ENCODE assay signal across 26 cellular contexts in genomic region chr9:122477346-122477745, GRCh38. TPM values are rescaled to one million over a fixed set of nuclear protein-coding genes. Genes with fewer than 3 reads are reported as not detected.
A peak's percentile ranks its signal among the peaks of the same experiment; 100 is the strongest.
DNase-seq lines count a peak whose midpoint lies in the region; ATAC-seq, FAIRE-seq and TF ChIP-seq lines count a peak whose summit lies in the region.
"Had no signal": no experiment of that assay in that cellular context is flagged by ENCODE, and none has a peak within 500 bp of the region (broad histone marks: within the 10 kb centered on the region; RNA-seq: fewer than 3 reads in every experiment).

No MANE protein-coding gene starts in this region.

- peaks cover 17% of the 10 kb centered on the region for H3K27me3 Mint-ChIP-seq in activated T-cell treated with anti-CD3 and anti-CD28 coated beads, Interleukin-2, amount 50 U/mL, for 4 hours (ENCODE audit: low read depth)

- H3K9ac ChIP-seq in MM.1S (ENCODE audit: low read length) (no peak overlapping the region), K562 (ENCODE audit: insufficient read depth in 1 of 2, low read depth in 2 of 2, low read length in 2 of 2) (no peak overlapping the region)
- H3K9ac ChIP-seq: BLaER1, KMS-11 had no signal

- peak; percentile 40 to 62 for ATAC-seq in activated T-cell treated with anti-CD3 and anti-CD28 coated beads, Interleukin-2, amount 50 U/mL, for 4 hours
- no peak for ATAC-seq in A549
- no peak for ATAC-seq in K562
- no peak for ATAC-seq in GM21367 (IDR thresholded peaks at IDR 0.05; ENCODE audit: unreplicated experiment)
- ATAC-seq in GM19452 (IDR thresholded peaks at IDR 0.05; ENCODE audit: unreplicated experiment): no peak
- ATAC-seq: GM23338 had no signal

- no peaks in the 10 kb centered on the region for H3K9me1 ChIP-seq in K562 (ENCODE audit: control insufficient read depth, insufficient read depth, low read length)

- H3F3A ChIP-seq in MM.1S (ENCODE audit: insufficient read depth, low read length): no peaks in the 10 kb centered on the region

- no peak for TF ChIP-seq POLR2A in A549 (IDR thresholded peaks at IDR 0.05; ENCODE audit: low read length)
- no peak for TF ChIP-seq POLR2A in K562 (conservative IDR thresholded peaks at IDR 0.05)

- 80% methylated on average over 3 of the region's 3 CpGs for WGBS in A549 (ENCODE audit: missing lambda C conversion rate)
- 0% methylated on average over 3 of the region's 3 CpGs for WGBS in K562 (ENCODE audit: insufficient coverage, low coverage, missing lambda C conversion rate)

- H3K4me2 ChIP-seq in A549 (no peak overlapping the region), MM.1S (ENCODE audit: low read depth, low read length) (no peak overlapping the region), K562 (ENCODE audit: insufficient read depth, low read length) (no peak overlapping the region)
- H3K4me2 ChIP-seq: BLaER1, GM23338, KMS-11 had no signal

- no peak for FAIRE-seq in A549 (lab: Jason Lieb, UNC)
- no peak for FAIRE-seq in K562 (lab: Jason Lieb, UNC)
- FAIRE-seq: GM12891 had no signal

- TF ChIP-seq EP300 in A549 (IDR thresholded peaks at IDR 0.05) (no peak), K562 (IDR thresholded peaks at IDR 0.05; ENCODE audit: low read length) (no peak)

- intact Hi-C loops in K562 (cut with micrococcal nuclease): no loop called here

- TF ChIP-seq CTCF in A549 (IDR thresholded peaks at IDR 0.05) (no peak), MM.1S (IDR thresholded peaks at IDR 0.05; ENCODE audit: low read length) (no peak), K562 (IDR thresholded peaks at IDR 0.05 in 2 of 3, conservative IDR thresholded peaks at IDR 0.05 in 1 of 3; ENCODE audit: insufficient read depth in 2 of 3, low read depth in 1 of 3, low read length in 3 of 3) (no peak)

- DNase-seq in activated T-cell treated with anti-CD3 and anti-CD28 coated beads, Interleukin-2, amount 50 U/mL, for 4 hours: no peak
- no peak for DNase-seq in activated T-cell treated with anti-CD3 and anti-CD28 coated beads, Interleukin-2, amount 50 U/mL, for 48 hours
- DNase-seq in A549 (ENCODE audit: low read depth in 1 of 2, low spot score in 1 of 2) (no peak), MM.1S (peak; percentile 29), K562 (ENCODE audit: extremely low read depth in 1 of 4, low spot score in 3 of 4) (peak in 1 of 4 experiments; percentile 11)
- DNase-seq: ACHN; CD4-positive, alpha-beta T cell; COR-L47; DND-41; NCI-H1105; NCI-H2029 treated with DMSO at 0.1 percent for 48 hours; NCI-H226; NCI-H510A treated with DMSO at 0.1 percent for 48 hours; NCI-H748 treated with DMSO at 0.1 percent for 48 hours; NK-92 treated with Interleukin-12 subunit alpha and Interleukin-12 subunit beta, amount 100 ng/mL, for 24 hours; Peyer's patch; SJCRH30 had no signal

- POLR2A ChIA-PET in A549 (lab: Yijun Ruan, JAX): no interaction called here
- POLR2A ChIA-PET in K562 (lab: Yijun Ruan, JAX): interaction anchor here (0.8 kb wide), 1 partner anchor 9 kb away, joined by 3 read pairs; no protein-coding TSS in a partner anchor

- H3K4me1 Mint-ChIP-seq in activated T-cell treated with anti-CD3 and anti-CD28 coated beads, Interleukin-2, amount 50 U/mL, for 4 hours (ENCODE audit: low read depth): no peaks in the 10 kb centered on the region
- H3K4me1 Mint-ChIP-seq: GM23338 had no signal

- H3K4me3 Mint-ChIP-seq in activated T-cell treated with anti-CD3 and anti-CD28 coated beads, Interleukin-2, amount 50 U/mL, for 4 hours: no peak overlapping the region
- H3K4me3 Mint-ChIP-seq: CD4-positive, alpha-beta T cell; GM23338 had no signal

- no peaks in the 10 kb centered on the region for H3K36me3 Mint-ChIP-seq in activated T-cell treated with anti-CD3 and anti-CD28 coated beads, Interleukin-2, amount 50 U/mL, for 4 hours (ENCODE audit: insufficient read depth)

- H3K9me2 ChIP-seq in MM.1S (replicated peaks; ENCODE audit: insufficient read depth, low read length): no peaks in the 10 kb centered on the region

- no TSS peak for BruUV-seq in K562 (replicated peaks; lab: Mats Ljungman, UMichigan)

- H3K27ac ChIP-seq in A549: no peak overlapping the region
- H3K27ac ChIP-seq in MM.1S (ENCODE audit: low read length): no peak overlapping the region
- no peak overlapping the region for H3K27ac ChIP-seq in K562 (ENCODE audit: extremely low read depth, low read depth, low read length)
- H3K27ac ChIP-seq: BLaER1, HL-60, KMS-11, Peyer's patch, SJCRH30 had no signal

- CTCF ChIA-PET in A549 (lab: Yijun Ruan, JAX) (interaction anchor here (1.1 kb wide), 1 partner anchor 12 kb away, joined by 5 read pairs; no protein-coding TSS in a partner anchor), K562 (lab: Yijun Ruan, JAX; ENCODE audit: low intra/inter-chr PET ratio) (no interaction called here)

- TF ChIP-seq RAD21 in A549 (conservative IDR thresholded peaks at IDR 0.05 in 1 of 2, IDR thresholded peaks at IDR 0.05 in 1 of 2): no peak
- no peak for TF ChIP-seq RAD21 in K562 (CRISPR knock-in tag; conservative IDR thresholded peaks at IDR 0.05 in 1 of 2, IDR thresholded peaks at IDR 0.05 in 1 of 2)

- H2AFZ ChIP-seq in MM.1S (ENCODE audit: low read length) (no peak overlapping the region), K562 (ENCODE audit: low read depth, low read length) (no peak overlapping the region)
- H2AFZ ChIP-seq: GM23338 had no signal

- no peaks in the 10 kb centered on the region for H3K9me3 Mint-ChIP-seq in activated T-cell treated with anti-CD3 and anti-CD28 coated beads, Interleukin-2, amount 50 U/mL, for 4 hours
- H3K9me3 Mint-ChIP-seq: CD4-positive, alpha-beta T cell had no signal

- H3K79me2 ChIP-seq in MM.1S (ENCODE audit: low read length) (no peaks in the 10 kb centered on the region), K562 (ENCODE audit: control insufficient read depth, insufficient read depth, low read length) (no peaks in the 10 kb centered on the region)

- H4K20me1 ChIP-seq in MM.1S (ENCODE audit: insufficient read depth, low read length): no peaks in the 10 kb centered on the region
- no peaks in the 10 kb centered on the region for H4K20me1 ChIP-seq in K562 (replicated peaks; ENCODE audit: control insufficient read depth, insufficient read depth, low read length)
- H4K20me1 ChIP-seq: BLaER1 had no signal

- in situ Hi-C loops in K562 (cut with MboI): no loop called here

- H3K9me3 ChIP-seq in A549 (no peaks in the 10 kb centered on the region), MM.1S (replicated peaks; ENCODE audit: insufficient read depth, low read length) (no peaks in the 10 kb centered on the region), K562 (replicated peaks; ENCODE audit: control insufficient read depth, insufficient read depth, low read depth, low read length) (no peaks in the 10 kb centered on the region)
- H3K9me3 ChIP-seq: BLaER1, HAP-1, Peyer's patch, SJCRH30 had no signal

- H3K27me3 ChIP-seq in MM.1S (replicated peaks; ENCODE audit: insufficient read depth, low read length) (no peaks in the 10 kb centered on the region), K562 (ENCODE audit: control insufficient read depth in 2 of 2, insufficient read depth in 2 of 2, low read length in 2 of 2) (peaks cover 3 to 16% of the 10 kb centered on the region in 2 experiments; a peak in 3 of 5 replicates)
- H3K27me3 ChIP-seq: BLaER1, Peyer's patch had no signal

- H3K36me3 ChIP-seq in MM.1S (replicated peaks; ENCODE audit: insufficient read depth, low read length) (no peaks in the 10 kb centered on the region), K562 (ENCODE audit: control insufficient read depth, insufficient read depth, low read length) (no peaks in the 10 kb centered on the region)
- H3K36me3 ChIP-seq: BLaER1, HAP-1, Peyer's patch, SJCRH30 had no signal

- no peak overlapping the region for H3K4me3 ChIP-seq in A549
- H3K4me3 ChIP-seq in MM.1S (ENCODE audit: low read length): no peak overlapping the region
- H3K4me3 ChIP-seq in K562: no peak overlapping the region
- H3K4me3 ChIP-seq: BLaER1, GM23338, HAP-1, Peyer's patch, SJCRH30 had no signal

- H3K4me1 ChIP-seq in A549 (no peaks in the 10 kb centered on the region), MM.1S (ENCODE audit: low read length) (no peaks in the 10 kb centered on the region), K562 (replicated peaks in 1 of 2; ENCODE audit: control insufficient read depth in 2 of 2, insufficient read depth in 2 of 2, low read length in 2 of 2) (peaks cover 0 to 4% of the 10 kb centered on the region in 2 experiments; a peak in 2 of 5 replicates)
- H3K4me1 ChIP-seq: BLaER1, HAP-1, Peyer's patch, SJCRH30 had no signal

RNA-seq across cellular contexts. Expression of gene OR1J1, which starts 0.4 kb away (rescaled TPM):
- total RNA-seq in activated T-cell treated with anti-CD3 and anti-CD28 coated beads, Interleukin-2, amount 50 U/mL, for 4 hours: not detected
- polyA plus RNA-seq in A549 (2011; rRNA removed): not detected in 2 replicates
- polyA plus RNA-seq in A549 (2012; cell fraction: cytosol; rRNA removed): not detected in 2 replicates
- not detected in 2 replicates for polyA plus RNA-seq in A549 (2012; cell fraction: nucleus; rRNA removed)
- polyA plus RNA-seq in A549 (2017; fragmentation: RNase III; extraction: RNeasy Plus Mini Kit Qiagen cat#74134 plus additional on column Dnase treatment): not detected in 3 replicates
- polyA minus RNA-seq in A549 (2011; rRNA and poly(A)+ RNA removed): not detected in 2 replicates
- total RNA-seq in K562 (2011; cell fraction: chromatin; rRNA removed; ENCODE audit: low replicate concordance): not detected in 2 replicates
- total RNA-seq in K562 (2011; cell fraction: nucleolus; rRNA removed): not detected in 2 replicates
- total RNA-seq in K562 (2011; cell fraction: nucleoplasm; rRNA removed): not detected in 2 replicates
- total RNA-seq in K562 (2014; rRNA removed): not detected in 2 replicates
- total RNA-seq in K562 (2014; rRNA removed; fragmentation: Illumina TruSeq; extraction: Trizol): not detected in 2 replicates
- not detected in 2 replicates for total RNA-seq in K562 (2015; rRNA removed; fragmentation: Illumina TruSeq; extraction: Trizol)
- not detected in 2 replicates for total RNA-seq in K562 (2021)
- not detected in 2 replicates for polyA plus RNA-seq in K562 (2011; rRNA removed)
- polyA plus RNA-seq in K562 (2011; cell fraction: cytosol; rRNA removed): not detected in 2 replicates
- polyA plus RNA-seq in K562 (2011; cell fraction: nucleus; rRNA removed): not detected in 2 replicates
- 0.10 TPM in 1 of 2 replicates, not detected in the other for polyA plus RNA-seq in K562 (2012)
- polyA plus RNA-seq in K562 (2014; fragmentation: Illumina TruSeq; extraction: Trizol): not detected in 2 replicates
- not detected for polyA plus RNA-seq in K562 (2014; fragmentation: Nextera tagmentation; extraction: Ambion mirVana)
- not detected in 2 replicates for polyA plus RNA-seq in K562 (2014; rRNA removed)
- not detected in 2 replicates for polyA minus RNA-seq in K562 (2011; rRNA and poly(A)+ RNA removed)
- polyA minus RNA-seq in K562 (2011; cell fraction: cytosol; rRNA and poly(A)+ RNA removed): not detected in 2 replicates
- polyA minus RNA-seq in K562 (2011; cell fraction: nucleus; rRNA and poly(A)+ RNA removed): not detected in 2 replicates
- total RNA-seq: CD4-positive, alpha-beta T cell; GM23338; HT-29; Peyer's patch; SJCRH30 had no signal
- polyA plus RNA-seq: GM23338 had no signal

RNA-seq across cellular contexts. Expression of gene OR1J2, which starts 33.3 kb away (rescaled TPM):
- total RNA-seq in activated T-cell treated with anti-CD3 and anti-CD28 coated beads, Interleukin-2, amount 50 U/mL, for 4 hours: not detected
- 0.17 and 0.21 TPM in 2 replicates for polyA plus RNA-seq in A549 (2011; rRNA removed)
- not detected in 2 replicates for polyA plus RNA-seq in A549 (2012; cell fraction: cytosol; rRNA removed)
- 0.11 and 0.17 TPM in 2 replicates for polyA plus RNA-seq in A549 (2012; cell fraction: nucleus; rRNA removed)
- polyA plus RNA-seq in A549 (2017; fragmentation: RNase III; extraction: RNeasy Plus Mini Kit Qiagen cat#74134 plus additional on column Dnase treatment): 0.09 to 0.21 TPM in 2 of 3 replicates, not detected in the other
- 2.9 TPM in 2 replicates for polyA minus RNA-seq in A549 (2011; rRNA and poly(A)+ RNA removed)
- total RNA-seq in K562 (2011; cell fraction: chromatin; rRNA removed; ENCODE audit: low replicate concordance): not detected in 2 replicates
- total RNA-seq in K562 (2011; cell fraction: nucleolus; rRNA removed): not detected in 2 replicates
- total RNA-seq in K562 (2011; cell fraction: nucleoplasm; rRNA removed): not detected in 2 replicates
- total RNA-seq in K562 (2014; rRNA removed): not detected in 2 replicates
- total RNA-seq in K562 (2014; rRNA removed; fragmentation: Illumina TruSeq; extraction: Trizol): not detected in 2 replicates
- not detected in 2 replicates for total RNA-seq in K562 (2015; rRNA removed; fragmentation: Illumina TruSeq; extraction: Trizol)
- total RNA-seq in K562 (2021): not detected in 2 replicates
- polyA plus RNA-seq in K562 (2011; rRNA removed): not detected in 2 replicates
- polyA plus RNA-seq in K562 (2011; cell fraction: cytosol; rRNA removed): not detected in 2 replicates
- not detected in 2 replicates for polyA plus RNA-seq in K562 (2011; cell fraction: nucleus; rRNA removed)
- not detected in 2 replicates for polyA plus RNA-seq in K562 (2012)
- not detected in 2 replicates for polyA plus RNA-seq in K562 (2014; fragmentation: Illumina TruSeq; extraction: Trizol)
- not detected for polyA plus RNA-seq in K562 (2014; fragmentation: Nextera tagmentation; extraction: Ambion mirVana)
- polyA plus RNA-seq in K562 (2014; rRNA removed): not detected in 2 replicates
- not detected in 2 replicates for polyA minus RNA-seq in K562 (2011; rRNA and poly(A)+ RNA removed)
- polyA minus RNA-seq in K562 (2011; cell fraction: cytosol; rRNA and poly(A)+ RNA removed): not detected in 2 replicates
- not detected in 2 replicates for polyA minus RNA-seq in K562 (2011; cell fraction: nucleus; rRNA and poly(A)+ RNA removed)
- total RNA-seq: CD4-positive, alpha-beta T cell; GM23338; HT-29; Peyer's patch; SJCRH30 had no signal
- polyA plus RNA-seq: GM23338 had no signal

RNA-seq across cellular contexts. Expression of gene OR1J4, which starts 41.6 kb away (rescaled TPM):
- not detected for total RNA-seq in activated T-cell treated with anti-CD3 and anti-CD28 coated beads, Interleukin-2, amount 50 U/mL, for 4 hours
- 0.23 and 0.30 TPM in 2 replicates for polyA plus RNA-seq in A549 (2011; rRNA removed)
- 0.08 TPM in 2 replicates for polyA plus RNA-seq in A549 (2012; cell fraction: cytosol; rRNA removed)
- polyA plus RNA-seq in A549 (2012; cell fraction: nucleus; rRNA removed): 0.17 and 0.36 TPM in 2 replicates
- 0.17 TPM in 1 of 3 replicates, not detected in the others for polyA plus RNA-seq in A549 (2017; fragmentation: RNase III; extraction: RNeasy Plus Mini Kit Qiagen cat#74134 plus additional on column Dnase treatment)
- 1.3 and 2.4 TPM in 2 replicates for polyA minus RNA-seq in A549 (2011; rRNA and poly(A)+ RNA removed)
- not detected in 2 replicates for total RNA-seq in K562 (2011; cell fraction: chromatin; rRNA removed; ENCODE audit: low replicate concordance)
- total RNA-seq in K562 (2011; cell fraction: nucleolus; rRNA removed): not detected in 2 replicates
- total RNA-seq in K562 (2011; cell fraction: nucleoplasm; rRNA removed): not detected in 2 replicates
- total RNA-seq in K562 (2014; rRNA removed): not detected in 2 replicates
- not detected in 2 replicates for total RNA-seq in K562 (2014; rRNA removed; fragmentation: Illumina TruSeq; extraction: Trizol)
- total RNA-seq in K562 (2015; rRNA removed; fragmentation: Illumina TruSeq; extraction: Trizol): not detected in 2 replicates
- total RNA-seq in K562 (2021): not detected in 2 replicates
- not detected in 2 replicates for polyA plus RNA-seq in K562 (2011; rRNA removed)
- polyA plus RNA-seq in K562 (2011; cell fraction: cytosol; rRNA removed): not detected in 2 replicates
- polyA plus RNA-seq in K562 (2011; cell fraction: nucleus; rRNA removed): not detected in 2 replicates
- polyA plus RNA-seq in K562 (2012): not detected in 2 replicates
- polyA plus RNA-seq in K562 (2014; fragmentation: Illumina TruSeq; extraction: Trizol): not detected in 2 replicates
- not detected for polyA plus RNA-seq in K562 (2014; fragmentation: Nextera tagmentation; extraction: Ambion mirVana)
- polyA plus RNA-seq in K562 (2014; rRNA removed): not detected in 2 replicates
- 0.36 TPM in 1 of 2 replicates, not detected in the other for polyA minus RNA-seq in K562 (2011; rRNA and poly(A)+ RNA removed)
- polyA minus RNA-seq in K562 (2011; cell fraction: cytosol; rRNA and poly(A)+ RNA removed): not detected in 2 replicates
- polyA minus RNA-seq in K562 (2011; cell fraction: nucleus; rRNA and poly(A)+ RNA removed): not detected in 2 replicates
- total RNA-seq: CD4-positive, alpha-beta T cell; GM23338; HT-29; Peyer's patch; SJCRH30 had no signal
- polyA plus RNA-seq: GM23338 had no signal

RNA-seq across cellular contexts. Expression of gene OR1N1, which starts 49.7 kb away (rescaled TPM):
- total RNA-seq in activated T-cell treated with anti-CD3 and anti-CD28 coated beads, Interleukin-2, amount 50 U/mL, for 4 hours: not detected
- not detected in 2 replicates for polyA plus RNA-seq in A549 (2011; rRNA removed)
- not detected in 2 replicates for polyA plus RNA-seq in A549 (2012; cell fraction: cytosol; rRNA removed)
- not detected in 2 replicates for polyA plus RNA-seq in A549 (2012; cell fraction: nucleus; rRNA removed)
- polyA plus RNA-seq in A549 (2017; fragmentation: RNase III; extraction: RNeasy Plus Mini Kit Qiagen cat#74134 plus additional on column Dnase treatment): not detected in 3 replicates
- polyA minus RNA-seq in A549 (2011; rRNA and poly(A)+ RNA removed): not detected in 2 replicates
- total RNA-seq in K562 (2011; cell fraction: chromatin; rRNA removed; ENCODE audit: low replicate concordance): not detected in 2 replicates
- total RNA-seq in K562 (2011; cell fraction: nucleolus; rRNA removed): not detected in 2 replicates
- not detected in 2 replicates for total RNA-seq in K562 (2011; cell fraction: nucleoplasm; rRNA removed)
- not detected in 2 replicates for total RNA-seq in K562 (2014; rRNA removed)
- total RNA-seq in K562 (2014; rRNA removed; fragmentation: Illumina TruSeq; extraction: Trizol): not detected in 2 replicates
- total RNA-seq in K562 (2015; rRNA removed; fragmentation: Illumina TruSeq; extraction: Trizol): not detected in 2 replicates
- not detected in 2 replicates for total RNA-seq in K562 (2021)
- not detected in 2 replicates for polyA plus RNA-seq in K562 (2011; rRNA removed)
- not detected in 2 replicates for polyA plus RNA-seq in K562 (2011; cell fraction: cytosol; rRNA removed)
- not detected in 2 replicates for polyA plus RNA-seq in K562 (2011; cell fraction: nucleus; rRNA removed)
- not detected in 2 replicates for polyA plus RNA-seq in K562 (2012)
- polyA plus RNA-seq in K562 (2014; fragmentation: Illumina TruSeq; extraction: Trizol): not detected in 2 replicates
- polyA plus RNA-seq in K562 (2014; fragmentation: Nextera tagmentation; extraction: Ambion mirVana): not detected
- not detected in 2 replicates for polyA plus RNA-seq in K562 (2014; rRNA removed)
- polyA minus RNA-seq in K562 (2011; rRNA and poly(A)+ RNA removed): not detected in 2 replicates
- polyA minus RNA-seq in K562 (2011; cell fraction: cytosol; rRNA and poly(A)+ RNA removed): not detected in 2 replicates
- not detected in 2 replicates for polyA minus RNA-seq in K562 (2011; cell fraction: nucleus; rRNA and poly(A)+ RNA removed)
- total RNA-seq: CD4-positive, alpha-beta T cell; GM23338; HT-29; Peyer's patch; SJCRH30 had no signal
- polyA plus RNA-seq: GM23338 had no signal

Comparison
In these comparisons a context has a peak if more than half of its experiments do, and no peak if none do; other contexts are left out.
1. ATAC-seq: peak in activated T-cell treated with anti-CD3 and anti-CD28 coated beads, Interleukin-2, amount 50 U/mL, for 4 hours (2 of 2); none in A549 (0 of 2), K562 (single experiment), GM21367 (single experiment) and GM19452 (single experiment).